Comparison of ENCODE assay signal across 8 cellular contexts in the genomic region with DNA sequence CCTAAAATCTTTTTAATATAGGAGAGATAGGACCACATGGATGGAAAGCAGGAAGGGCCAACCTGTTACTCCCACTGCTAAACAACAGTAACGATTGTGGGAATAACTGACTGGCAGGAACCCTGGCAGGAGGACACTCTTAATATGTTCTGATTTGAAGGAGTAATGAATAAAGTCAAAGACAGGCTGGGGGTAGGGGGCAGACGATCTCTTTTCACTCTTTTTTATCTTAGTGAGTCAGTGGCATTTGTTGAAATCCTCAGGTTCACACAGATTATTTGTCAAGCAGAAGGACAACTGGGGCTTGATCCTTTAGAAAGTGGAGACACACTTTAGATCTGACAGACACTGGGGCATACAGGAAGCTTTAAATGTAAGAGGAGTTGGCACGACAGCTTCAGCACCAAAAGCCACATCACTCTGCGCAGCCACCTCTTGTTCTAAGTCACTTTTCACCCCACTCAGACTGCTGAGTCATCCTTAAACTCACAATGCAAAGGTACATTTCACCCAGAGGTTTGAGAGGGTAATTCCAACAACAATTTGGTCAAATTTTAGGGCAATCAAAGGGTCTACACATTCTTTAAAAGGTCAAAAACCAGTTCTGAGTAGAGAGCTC.
DNase-seq lines count a peak whose midpoint lies in the region; ATAC-seq and TF ChIP-seq lines count a peak whose summit lies in the region.

No MANE protein-coding gene starts in this region.

- ATAC-seq in HG03520 (IDR thresholded peaks at IDR 0.05; ENCODE audit: unreplicated experiment), result peak; percentile 98

- H3K9me3 Mint-ChIP-seq in CD14-positive monocyte, result peaks cover 0 to 2% (median 0%) of the 10 kb centered on the region in 7 donors

- no peaks in the 10 kb centered on the region for H3K36me3 Mint-ChIP-seq in CD14-positive monocyte

- no peak for TF ChIP-seq CTCF in GM20000 (IDR thresholded peaks at IDR 0.05; ENCODE audit: extremely low read depth, missing control alignments)
- no peak for TF ChIP-seq CTCF in CD14-positive monocyte (IDR thresholded peaks at IDR 0.05)

- intact Hi-C loops in CD14-positive monocyte (cut with micrococcal nuclease), result no loop called here

- no peaks in the 10 kb centered on the region for H3K27me3 Mint-ChIP-seq in CD14-positive monocyte (ENCODE audit: low read depth in 3 of 3)

- H3K4me1 Mint-ChIP-seq in CD14-positive monocyte, result peaks cover 21% of the 10 kb centered on the region

- H3K4me3 Mint-ChIP-seq in CD14-positive monocyte, result no peak overlapping the region

- no peak overlapping the region for H3K27ac Mint-ChIP-seq in CD14-positive monocyte

- peak; percentile 17 for DNase-seq in ELF-1 (ENCODE audit: low read depth, low spot score)
- peak; percentile 42 for DNase-seq in GM20000 (ENCODE audit: low spot score)
- DNase-seq in activated CD4-positive, alpha-beta T cell treated with anti-CD3 and anti-CD28 coated beads for 4 hours, result peak; percentile 32 to 46
- peak; percentile 7 for DNase-seq in iPS-NIHi11 (ENCODE audit: low spot score)
- DNase-seq in kidney glomerular epithelial cell (lab: John Stamatoyannopoulos, UW), result no peak
- DNase-seq in CD14-positive monocyte (ENCODE audit: low spot score), result no peak
- no peak for DNase-seq in NCI-H187 (lab: John Stamatoyannopoulos, UW)

Comparison
In these comparisons a context has a peak if more than half of its experiments do, and no peak if none do; other contexts are left out.
1. DNase-seq: peak in ELF-1 (single experiment), GM20000 (single experiment), activated CD4-positive, alpha-beta T cell treated with anti-CD3 and anti-CD28 coated beads for 4 hours (2 of 2) and iPS-NIHi11 (single experiment); none in kidney glomerular epithelial cell (single experiment), CD14-positive monocyte (single experiment) and NCI-H187 (0 of 2).